In genomic region chr4:47391256-47391655, GRCh38 we compare ENCODE assay signal across 30 cellular contexts.
DNase-seq lines count a peak whose midpoint lies in the region; ATAC-seq and TF ChIP-seq lines count a peak whose summit lies in the region.
"Had no signal": no experiment of that assay in that cellular context is flagged by ENCODE, and none has a peak within 500 bp of the region (broad histone marks: within the 10 kb centered on the region; RNA-seq: fewer than 3 reads in every experiment).

No MANE protein-coding gene starts in this region.

- H3K9me3 ChIP-seq in BLaER1 treated with 17β-estradiol and CSF1 and Interleukin-3, amounts not matched to agents 10 nM and 100 nM (replicated peaks in 1 of 11): no peaks in the 10 kb centered on the region
- no peaks in the 10 kb centered on the region for H3K9me3 ChIP-seq in effector memory CD4-positive, alpha-beta T cell (ENCODE audit: control insufficient read depth, low read length)
- H3K9me3 ChIP-seq in left lung: no peaks in the 10 kb centered on the region
- H3K9me3 ChIP-seq in Peyer's patch: no peaks in the 10 kb centered on the region
- H3K9me3 ChIP-seq: ascending aorta, lower lobe of right lung, spleen, upper lobe of right lung had no signal

- no peaks in the 10 kb centered on the region for H3K36me3 ChIP-seq in BLaER1 treated with 17β-estradiol and CSF1 and Interleukin-3, amounts not matched to agents 10 nM and 100 nM
- H3K36me3 ChIP-seq in effector memory CD4-positive, alpha-beta T cell (ENCODE audit: control insufficient read depth, insufficient read depth, low read length): no peaks in the 10 kb centered on the region
- H3K36me3 ChIP-seq in left lung (no peaks in the 10 kb centered on the region), Peyer's patch (no peaks in the 10 kb centered on the region)
- H3K36me3 ChIP-seq: ascending aorta, lower lobe of right lung, spleen, upper lobe of right lung had no signal

- peak overlapping the region in 1 of 11 experiments; percentile 11; a peak in 2 of 22 replicates for H3K27ac ChIP-seq in BLaER1 treated with 17β-estradiol and CSF1 and Interleukin-3, amounts not matched to agents 10 nM and 100 nM
- H3K27ac ChIP-seq in effector memory CD4-positive, alpha-beta T cell (ENCODE audit: insufficient read depth, low read length, poor library complexity, severe bottlenecking): no peak overlapping the region
- H3K27ac ChIP-seq in left lung: no peak overlapping the region
- H3K27ac ChIP-seq in Peyer's patch: no peak overlapping the region
- H3K27ac ChIP-seq: ascending aorta, GM23248, KMS-11, lower lobe of right lung, spleen, upper lobe of right lung had no signal

- DNase-seq in GF-D8 (lab: John Stamatoyannopoulos, UW): no peak
- no peak for DNase-seq in effector memory CD4-positive, alpha-beta T cell
- no peak for DNase-seq in left lung
- DNase-seq in Peyer's patch: no peak
- DNase-seq: 8988T; activated CD4-positive, alpha-beta T cell treated with anti-CD3 and anti-CD28 coated beads, Interleukin-2, amount 50 U/mL, for 4 hours; activated CD4-positive, CD25-positive, alpha-beta regulatory T cell; activated CD8-positive, alpha-beta memory T cell treated with anti-CD3 and anti-CD28 coated beads, Interleukin-2, amount 50 U/mL, for 4 hours; activated naive CD8-positive, alpha-beta T cell treated with anti-CD3 and anti-CD28 coated beads for 36 hours; caudate nucleus; CD8-positive, alpha-beta T cell; dermis blood vessel endothelial cell; GM23248; kidney; lower lobe of right lung; NCI-H146; NCI-H524; nephron progenitor cell; NK-92 treated with Interleukin-12 subunit alpha and Interleukin-12 subunit beta, amount 100 ng/mL, for 24 hours; right cardiac atrium; spleen; stimulated activated CD4-positive, alpha-beta T cell treated with anti-CD3 and anti-CD28 coated beads, Interleukin-4, amount 100 ng/mL, for 1 hour; upper lobe of right lung had no signal

- no peak for TF ChIP-seq POLR2A in Peyer's patch (IDR thresholded peaks at IDR 0.05)

- H3K4me2 ChIP-seq in BLaER1 treated with 17β-estradiol and CSF1 and Interleukin-3, amounts not matched to agents 10 nM and 100 nM: peak overlapping the region in 9 of 11 experiments; percentile 25 to 71 (median 65); a peak in 14 of 22 replicates
- H3K4me2 ChIP-seq: KMS-11 had no signal

- no peaks in the 10 kb centered on the region for H3K27me3 ChIP-seq in BLaER1 treated with 17β-estradiol and CSF1 and Interleukin-3, amounts not matched to agents 10 nM and 100 nM
- no peaks in the 10 kb centered on the region for H3K27me3 ChIP-seq in effector memory CD4-positive, alpha-beta T cell (replicated peaks; ENCODE audit: control insufficient read depth, insufficient read depth, low read length, poor library complexity, severe bottlenecking)
- H3K27me3 ChIP-seq in left lung (no peaks in the 10 kb centered on the region), Peyer's patch (no peaks in the 10 kb centered on the region)
- H3K27me3 ChIP-seq: ascending aorta, spleen, upper lobe of right lung had no signal

- peaks cover 0 to 25% (median 20%) of the 10 kb centered on the region in 10 experiments; a peak in 16 of 20 replicates for H3K4me1 ChIP-seq in BLaER1 treated with 17β-estradiol and CSF1 and Interleukin-3, amounts not matched to agents 10 nM and 100 nM
- no peaks in the 10 kb centered on the region for H3K4me1 ChIP-seq in effector memory CD4-positive, alpha-beta T cell (ENCODE audit: control insufficient read depth, insufficient read depth, low read length, poor library complexity, severe bottlenecking)
- H3K4me1 ChIP-seq in left lung (no peaks in the 10 kb centered on the region), Peyer's patch (no peaks in the 10 kb centered on the region)
- H3K4me1 ChIP-seq: ascending aorta, lower lobe of right lung, spleen, upper lobe of right lung had no signal

- intact Hi-C loops in left lung (cut with DNase I): no loop called here

- no peak for TF ChIP-seq CTCF in left lung (IDR thresholded peaks at IDR 0.05)
- TF ChIP-seq CTCF in Peyer's patch (IDR thresholded peaks at IDR 0.05): no peak

- peak; percentile 64 for ATAC-seq in GM18520 (IDR thresholded peaks at IDR 0.05; ENCODE audit: unreplicated experiment)
- peak; percentile 67 for ATAC-seq in GM21576 (IDR thresholded peaks at IDR 0.05; ENCODE audit: unreplicated experiment)
- peak; percentile 64 for ATAC-seq in HG03103 (IDR thresholded peaks at IDR 0.05; ENCODE audit: low read depth, unreplicated experiment)
- no peak for ATAC-seq in left lung
- ATAC-seq: CD8-positive, alpha-beta T cell; lower lobe of right lung; right cardiac atrium; stimulated activated memory B cell treated with anti-CD40 and anti-IgM and Interleukin-4, amounts not matched to agents 10 μg/mL and 1 μg/mL and 100 μg/mL, for 72 hours; upper lobe of right lung had no signal

- H3K9ac ChIP-seq in BLaER1 treated with 17β-estradiol and CSF1 and Interleukin-3, amounts not matched to agents 10 nM and 100 nM: no peak overlapping the region
- H3K9ac ChIP-seq: GM23248, KMS-11 had no signal

- H3K4me3 ChIP-seq in BLaER1 treated with 17β-estradiol and CSF1 and Interleukin-3, amounts not matched to agents 10 nM and 100 nM: no peak overlapping the region
- no peak overlapping the region for H3K4me3 ChIP-seq in effector memory CD4-positive, alpha-beta T cell (ENCODE audit: insufficient read depth, low read depth, low read length, poor library complexity, severe bottlenecking)
- H3K4me3 ChIP-seq in left lung: no peak overlapping the region
- H3K4me3 ChIP-seq in Peyer's patch: no peak overlapping the region
- H3K4me3 ChIP-seq: ascending aorta, GM23248, lower lobe of right lung, spleen, upper lobe of right lung had no signal

- H4K20me1 ChIP-seq in BLaER1 treated with 17β-estradiol and CSF1 and Interleukin-3, amounts not matched to agents 10 nM and 100 nM: no peaks in the 10 kb centered on the region
